In genomic region chr1:84146375-84147032, GRCh38 we compare ENCODE assay signal across 9 cellular contexts. TPM values are rescaled to one million over a fixed set of nuclear protein-coding genes. Genes with fewer than 3 reads are reported as not detected.
DNase-seq lines count a peak whose midpoint lies in the region; ATAC-seq and TF ChIP-seq lines count a peak whose summit lies in the region.
"Had no signal": no experiment of that assay in that cellular context is flagged by ENCODE, and none has a peak within 500 bp of the region (broad histone marks: within the 10 kb centered on the region; RNA-seq: fewer than 3 reads in every experiment).

No MANE protein-coding gene starts in this region.

- H2AFZ ChIP-seq in Loucy (ENCODE audit: low read length) (no peak overlapping the region), hepatocyte (no peak overlapping the region)

- peaks cover 24% of the 10 kb centered on the region for H4K20me1 ChIP-seq in Loucy (ENCODE audit: insufficient read depth, low read length, poor library complexity, severe bottlenecking)
- H4K20me1 ChIP-seq in hepatocyte (ENCODE audit: insufficient read depth, poor library complexity, severe bottlenecking) = no peaks in the 10 kb centered on the region

- no peaks in the 10 kb centered on the region for H3K27me3 ChIP-seq in Loucy (ENCODE audit: insufficient read depth, low read length, poor library complexity, severe bottlenecking)
- H3K27me3 ChIP-seq in hepatocyte = no peaks in the 10 kb centered on the region
- H3K27me3 ChIP-seq: tibial nerve had no signal

- H3K79me2 ChIP-seq in Loucy (ENCODE audit: insufficient read depth, low read length) = peaks cover 61% of the 10 kb centered on the region
- H3K79me2 ChIP-seq in hepatocyte = no peaks in the 10 kb centered on the region

- H3F3A ChIP-seq in Loucy (ENCODE audit: low read depth) = peaks cover 3% of the 10 kb centered on the region; the same call in 1 of the 2 replicates

- 82% methylated on average over 4 of the region's 4 CpGs for WGBS in hepatocyte (ENCODE audit: low lambda C conversion rate, missing lambda C conversion rate)

- TF ChIP-seq CTCF in Loucy (conservative IDR thresholded peaks at IDR 0.05; ENCODE audit: low read length) (no peak), cardiac fibroblast (IDR thresholded peaks at IDR 0.05; ENCODE audit: low read depth, low read length) (no peak), hepatocyte (IDR thresholded peaks at IDR 0.05; ENCODE audit: poor library complexity) (no peak)

- DNase-seq in cardiac fibroblast (ENCODE audit: low read depth in 2 of 2) (peak; percentile 54 to 82), skeletal muscle cell (ENCODE audit: low read depth) (peak; percentile 22), left ventricle myocardium superior (no peak), hepatocyte (ENCODE audit: low spot score) (no peak), NCI-H446 (lab: John Stamatoyannopoulos, UW) (no peak)

- peak overlapping the region; percentile 82 for H3K4me3 ChIP-seq in Loucy (ENCODE audit: low read length, poor library complexity, severe bottlenecking)
- no peak overlapping the region for H3K4me3 ChIP-seq in cardiac fibroblast (replicated peaks in 1 of 2; ENCODE audit: low read depth in 2 of 2, low read length in 2 of 2)
- H3K4me3 ChIP-seq in skeletal muscle cell (ENCODE audit: low read depth, low read length) = no peak overlapping the region
- H3K4me3 ChIP-seq in hepatocyte = no peak overlapping the region

- H3K36me3 ChIP-seq in Loucy (ENCODE audit: insufficient read depth, low read length) (no peaks in the 10 kb centered on the region), hepatocyte (replicated peaks; ENCODE audit: insufficient read depth, low read depth) (no peaks in the 10 kb centered on the region)
- H3K36me3 ChIP-seq: tibial nerve had no signal

- no peaks in the 10 kb centered on the region for H3K9me3 ChIP-seq in Loucy (ENCODE audit: insufficient read depth, low read depth, low read length)
- no peaks in the 10 kb centered on the region for H3K9me3 ChIP-seq in hepatocyte (ENCODE audit: low read depth)
- H3K9me3 ChIP-seq: tibial nerve had no signal

- H3K4me2 ChIP-seq in Loucy (ENCODE audit: low read depth, low read length, poor library complexity, severe bottlenecking) = peak overlapping the region; percentile 94
- H3K4me2 ChIP-seq in hepatocyte = no peak overlapping the region

- H3K27ac ChIP-seq in hepatocyte = no peak overlapping the region

- H3K9ac ChIP-seq in Loucy (ENCODE audit: low read depth, low read length, poor library complexity, severe bottlenecking) = peak overlapping the region; percentile 87

- ATAC-seq in GM18519 (IDR thresholded peaks at IDR 0.05; ENCODE audit: low FRiP score, unreplicated experiment) = peak; percentile 42
- ATAC-seq in left ventricle myocardium superior = no peak
- no peak for ATAC-seq in GM21825 (IDR thresholded peaks at IDR 0.05; ENCODE audit: unreplicated experiment)

- peaks cover 53% of the 10 kb centered on the region for H3K4me1 ChIP-seq in Loucy (ENCODE audit: insufficient read depth, low read length, poor library complexity, severe bottlenecking)
- peaks cover 10% of the 10 kb centered on the region for H3K4me1 ChIP-seq in hepatocyte (ENCODE audit: insufficient read depth)

- H3K9me2 ChIP-seq in Loucy (replicated peaks; ENCODE audit: low read depth, low read length) (no peaks in the 10 kb centered on the region), hepatocyte (replicated peaks; ENCODE audit: insufficient read depth) (no peaks in the 10 kb centered on the region)

- intact Hi-C loops in left ventricle myocardium superior (cut with micrococcal nuclease) = no loop called here

RNA-seq across cellular contexts. Expression of gene PRKACB, which starts 2.4 kb away (rescaled TPM):
- total RNA-seq in left ventricle myocardium superior (35.2 TPM), hepatocyte (28.7 and 29.5 TPM in 2 replicates)
- 8.6 and 14.0 TPM in 2 replicates for polyA plus RNA-seq in hepatocyte

Comparison
In these comparisons a context has a peak if more than half of its experiments do, and no peak if none do; other contexts are left out.
1. DNase-seq: peak in cardiac fibroblast (2 of 2) and skeletal muscle cell (single experiment); none in left ventricle myocardium superior (single experiment), hepatocyte (single experiment) and NCI-H446 (0 of 2).